14 cellular contexts compared by ENCODE assay signal in genomic region chr1:55192093-55192492, GRCh38. TPM values are rescaled to one million over a fixed set of nuclear protein-coding genes. Genes with fewer than 3 reads are reported as not detected.
A peak's percentile ranks its signal among the peaks of the same experiment; 100 is the strongest.
DNase-seq lines count a peak whose midpoint lies in the region; ATAC-seq and TF ChIP-seq lines count a peak whose summit lies in the region.
"Had no signal": no experiment of that assay in that cellular context is flagged by ENCODE, and none has a peak within 500 bp of the region (broad histone marks: within the 10 kb centered on the region; RNA-seq: fewer than 3 reads in every experiment).

No MANE protein-coding gene starts in this region.

- H3K9me3 Mint-ChIP-seq in natural killer cell treated with Interleukin-12 subunit alpha and Interleukin-12 subunit beta and Interleukin-15 and Interleukin-18, amount 100 ng/mL, for 72 hours, result no peaks in the 10 kb centered on the region
- H3K9me3 Mint-ChIP-seq in natural killer cell, result no peaks in the 10 kb centered on the region
- H3K9me3 Mint-ChIP-seq in effector memory CD8-positive, alpha-beta T cell, result no peaks in the 10 kb centered on the region
- H3K9me3 Mint-ChIP-seq: CD8-positive, alpha-beta T cell; GM23338 had no signal

- H3K4me3 Mint-ChIP-seq in natural killer cell treated with Interleukin-12 subunit alpha and Interleukin-12 subunit beta and Interleukin-15 and Interleukin-18, amount 100 ng/mL, for 72 hours, result no peak overlapping the region
- no peak overlapping the region for H3K4me3 Mint-ChIP-seq in natural killer cell
- H3K4me3 Mint-ChIP-seq in effector memory CD8-positive, alpha-beta T cell, result peak overlapping the region in 1 of 2 donors; percentile 34
- H3K4me3 Mint-ChIP-seq: B cell; CD8-positive, alpha-beta T cell; GM23338 had no signal

- TF ChIP-seq CTCF in natural killer cell (IDR thresholded peaks at IDR 0.05), result no peak

- peaks cover 6% of the 10 kb centered on the region for H3K36me3 Mint-ChIP-seq in natural killer cell treated with Interleukin-12 subunit alpha and Interleukin-12 subunit beta and Interleukin-15 and Interleukin-18, amount 100 ng/mL, for 72 hours
- no peaks in the 10 kb centered on the region for H3K36me3 Mint-ChIP-seq in natural killer cell
- peaks cover 8% of the 10 kb centered on the region for H3K36me3 Mint-ChIP-seq in effector memory CD8-positive, alpha-beta T cell (ENCODE audit: insufficient read depth)

- peak overlapping the region; percentile 29 to 63 for H3K27ac Mint-ChIP-seq in natural killer cell treated with Interleukin-12 subunit alpha and Interleukin-12 subunit beta and Interleukin-15 and Interleukin-18, amount 100 ng/mL, for 72 hours
- H3K27ac Mint-ChIP-seq in natural killer cell, result peak overlapping the region in 1 of 2 donors; percentile 63
- H3K27ac Mint-ChIP-seq in effector memory CD8-positive, alpha-beta T cell, result peak overlapping the region; percentile 26 to 41
- H3K27ac Mint-ChIP-seq: B cell; CD8-positive, alpha-beta T cell; GM23338 had no signal

- ATAC-seq in natural killer cell treated with Interleukin-12 subunit alpha and Interleukin-12 subunit beta and Interleukin-15 and Interleukin-18, amount 100 ng/mL, for 72 hours, result no peak
- ATAC-seq in natural killer cell (no peak), HG02938 (IDR thresholded peaks at IDR 0.05; ENCODE audit: unreplicated experiment) (no peak), GM18873 (IDR thresholded peaks at IDR 0.05; ENCODE audit: low FRiP score, unreplicated experiment) (no peak)
- no peak for ATAC-seq in effector memory CD8-positive, alpha-beta T cell (replicated peaks)
- ATAC-seq: CD8-positive, alpha-beta T cell; GM23338 had no signal

- H3K4me1 Mint-ChIP-seq in natural killer cell treated with Interleukin-12 subunit alpha and Interleukin-12 subunit beta and Interleukin-15 and Interleukin-18, amount 100 ng/mL, for 72 hours (ENCODE audit: low read depth in 2 of 2), result peaks cover 51 to 61% of the 10 kb centered on the region in 2 donors
- peaks cover 85 to 89% of the 10 kb centered on the region in 2 donors for H3K4me1 Mint-ChIP-seq in natural killer cell
- peaks cover 48 to 65% of the 10 kb centered on the region in 2 donors for H3K4me1 Mint-ChIP-seq in effector memory CD8-positive, alpha-beta T cell (ENCODE audit: low read depth in 2 of 2)

- H3K27me3 Mint-ChIP-seq in natural killer cell treated with Interleukin-12 subunit alpha and Interleukin-12 subunit beta and Interleukin-15 and Interleukin-18, amount 100 ng/mL, for 72 hours, result no peaks in the 10 kb centered on the region
- no peaks in the 10 kb centered on the region for H3K27me3 Mint-ChIP-seq in natural killer cell (ENCODE audit: low read depth in 2 of 2)
- H3K27me3 Mint-ChIP-seq in effector memory CD8-positive, alpha-beta T cell, result no peaks in the 10 kb centered on the region
- H3K27me3 Mint-ChIP-seq: B cell had no signal

- intact Hi-C loops in natural killer cell (cut with micrococcal nuclease), result no loop called here

- no peak for DNase-seq in natural killer cell treated with Interleukin-12 subunit alpha and Interleukin-12 subunit beta and Interleukin-15 and Interleukin-18, amount 100 ng/mL, for 72 hours (ENCODE audit: low spot score)
- no peak for DNase-seq in natural killer cell
- peak; percentile 69 for DNase-seq in NCI-H748 treated with DMSO at 0.1 percent for 48 hours (lab: John Stamatoyannopoulos, UW)
- no peak for DNase-seq in effector memory CD8-positive, alpha-beta T cell
- DNase-seq in activated T-cell treated with anti-CD3 and anti-CD28 coated beads, Interleukin-2, amount 50 U/mL, for 48 hours, result no peak
- DNase-seq: CD8-positive, alpha-beta T cell; NCI-H1105; NCI-H2029 treated with DMSO at 0.1 percent for 48 hours; NK-92 treated with Interleukin-12 subunit alpha and Interleukin-12 subunit beta, amount 100 ng/mL, for 24 hours; PC-3 had no signal

RNA-seq across cellular contexts. Expression of gene USP24, which starts 23.1 kb away (rescaled TPM):
- 10 to 100 TPM; 66.8 to 83.1 TPM for total RNA-seq in natural killer cell treated with Interleukin-12 subunit alpha and Interleukin-12 subunit beta and Interleukin-15 and Interleukin-18, amount 100 ng/mL, for 72 hours
- 100 to 1,000 TPM; 155 TPM for total RNA-seq in natural killer cell
